ENCODE assay signal across 9 cellular contexts in the genomic region with DNA sequence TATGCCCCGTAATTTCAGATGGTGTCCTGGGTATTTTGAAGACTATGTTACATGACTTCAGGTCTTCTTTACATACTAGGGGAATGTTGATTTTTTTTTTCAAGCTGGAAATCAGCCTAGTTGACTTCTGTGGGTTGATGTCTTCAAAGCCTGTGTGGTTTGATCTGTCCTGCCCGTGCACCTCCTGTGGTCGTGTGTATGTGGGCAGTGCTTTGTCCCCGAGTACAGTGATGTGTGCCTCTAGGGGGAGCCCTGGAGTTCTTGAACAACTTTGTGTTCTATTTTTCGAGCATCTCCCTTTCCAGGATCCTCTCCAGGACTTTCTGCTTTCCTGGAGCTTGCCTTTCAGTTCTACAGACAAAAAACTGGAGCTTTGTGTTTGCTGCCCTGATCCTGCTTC. TPM values are rescaled to one million over a fixed set of nuclear protein-coding genes. Genes with fewer than 3 reads are reported as not detected.
DNase-seq lines count a peak whose midpoint lies in the region; ATAC-seq and TF ChIP-seq lines count a peak whose summit lies in the region.
"Had no signal": no experiment of that assay in that cellular context is flagged by ENCODE, and none has a peak within 500 bp of the region (broad histone marks: within the 10 kb centered on the region; RNA-seq: fewer than 3 reads in every experiment).

No MANE protein-coding gene starts in this region.

- no peak overlapping the region for H3K27ac ChIP-seq in tibial nerve

- H3K4me1 ChIP-seq in tibial nerve = no peaks in the 10 kb centered on the region

- H3K36me3 ChIP-seq in tibial nerve = peaks cover 0 to 27% (median 0%) of the 10 kb centered on the region in 3 donors

- H3K27me3 Mint-ChIP-seq in HFFc6 (ENCODE audit: insufficient read depth) = no peaks in the 10 kb centered on the region; the same call in 1 of the 2 replicates
- H3K27me3 Mint-ChIP-seq: IgD-negative memory B cell had no signal

- H3K27ac Mint-ChIP-seq in HFFc6 = no peak overlapping the region
- H3K27ac Mint-ChIP-seq: IgD-negative memory B cell had no signal

- H3K27me3 ChIP-seq in tibial nerve = no peaks in the 10 kb centered on the region

- TF ChIP-seq POLR2A in tibial nerve (IDR thresholded peaks at IDR 0.05) = no peak

- peaks cover 18% of the 10 kb centered on the region for H3K36me3 Mint-ChIP-seq in HFFc6 (ENCODE audit: low read depth)

- ATAC-seq in left lobe of liver (peak; percentile 36), HG02870 (IDR thresholded peaks at IDR 0.05; ENCODE audit: unreplicated experiment) (no peak), HG02571 (IDR thresholded peaks at IDR 0.05; ENCODE audit: unreplicated experiment) (no peak)

- H3K4me3 ChIP-seq in tibial nerve = no peak overlapping the region

- H3K9me3 Mint-ChIP-seq in HFFc6 = peaks cover 47% of the 10 kb centered on the region

- 48% methylated on average over 5 of the region's 5 CpGs for WGBS in tibial nerve, 2 donors

- DNase-seq in COR-L47 (lab: John Stamatoyannopoulos, UW) = peak; percentile 19
- DNase-seq in HFFc6 = peak; percentile 40
- DNase-seq in amniotic epithelial cell (ENCODE audit: low read depth) = peak; percentile 43
- DNase-seq in left lobe of liver (ENCODE audit: low spot score) = no peak
- no peak for DNase-seq in T-helper 1 cell
- no peak for DNase-seq in tibial nerve (ENCODE audit: low spot score in 2 of 2)

- TF ChIP-seq EP300 in tibial nerve (IDR thresholded peaks at IDR 0.05) = no peak

- H3K9me3 ChIP-seq in tibial nerve = peaks cover 0 to 15% (median 0%) of the 10 kb centered on the region in 4 donors

- no peak overlapping the region for H3K4me3 Mint-ChIP-seq in HFFc6
- H3K4me3 Mint-ChIP-seq: IgD-negative memory B cell had no signal

- H3K4me1 Mint-ChIP-seq in HFFc6 (ENCODE audit: low read depth) = no peaks in the 10 kb centered on the region
- H3K4me1 Mint-ChIP-seq: IgD-negative memory B cell had no signal

- TF ChIP-seq CTCF in HFFc6 (IDR thresholded peaks at IDR 0.05) (peak; percentile 67), tibial nerve (IDR thresholded peaks at IDR 0.05) (no peak)

RNA-seq across cellular contexts. Expression of a gene that starts 28.9 kb away (rescaled TPM):
- total RNA-seq in HFFc6 (2021; fragmentation: NEBNext Ultra II Directional; extraction: Animal tissue kit (Norgen Biotek cat#: 25700)) = 1 to 10 TPM in 2 of 6 experiments, under 1 TPM in 4; 0.27 to 1.8 (median 0.53) TPM
- 3.1 TPM for total RNA-seq in left lobe of liver
- total RNA-seq in tibial nerve = 10 to 100 TPM in 3 of 4 donors, 1 to 10 TPM in 1; 8.5 to 22.6 (median 19.0) TPM

Comparison
In these comparisons a context has a peak if more than half of its experiments do, and no peak if none do; other contexts are left out.
1. DNase-seq: peak in COR-L47 (single experiment), HFFc6 (single experiment) and amniotic epithelial cell (single experiment); none in left lobe of liver (single experiment), T-helper 1 cell (0 of 5) and tibial nerve (0 of 2).